9 cellular contexts compared by ENCODE assay signal in the genomic region with DNA sequence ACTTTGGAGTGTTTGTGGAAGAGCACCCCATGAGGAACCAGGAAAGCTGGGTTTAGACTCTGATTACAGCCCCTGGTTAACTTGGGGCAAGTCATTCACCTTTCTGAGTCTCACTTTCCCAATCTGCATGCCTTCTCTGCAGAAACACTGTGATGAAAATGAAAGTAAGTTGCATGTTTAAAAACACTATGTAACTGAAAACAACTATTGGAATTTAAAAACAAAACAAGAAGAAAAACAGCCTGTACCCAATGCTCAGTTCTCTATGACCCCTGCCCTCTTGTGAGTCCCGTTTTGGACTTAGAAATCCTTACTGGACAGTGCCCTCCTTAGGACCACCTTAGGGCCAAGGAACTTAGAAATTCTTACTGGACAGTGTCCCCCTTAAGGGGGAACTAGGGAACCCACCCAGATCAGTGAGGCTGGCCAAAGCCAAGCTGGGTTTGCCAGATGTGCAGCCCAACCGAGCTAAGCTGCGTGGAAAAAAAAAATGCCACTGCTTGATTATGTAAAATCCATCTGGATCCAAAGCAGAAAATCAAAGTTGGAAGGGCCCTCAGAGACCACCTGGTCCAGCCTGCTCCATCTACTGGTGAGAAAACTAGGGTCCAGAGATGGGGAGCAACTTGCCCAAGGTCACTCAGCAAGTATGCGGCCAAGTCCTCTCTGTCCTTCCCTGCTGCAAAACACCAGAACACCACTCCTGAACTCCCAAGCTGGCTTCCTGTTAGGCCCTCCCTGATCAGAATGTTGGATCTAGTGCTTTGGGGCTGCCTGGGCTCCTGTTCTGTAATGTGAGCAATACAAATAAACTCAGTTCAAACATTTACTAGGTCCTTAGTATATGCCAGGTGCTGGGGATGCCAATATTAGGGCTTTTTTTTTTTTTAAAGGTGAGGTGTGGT.
DNase-seq lines count a peak whose midpoint lies in the region; ATAC-seq, FAIRE-seq and TF ChIP-seq lines count a peak whose summit lies in the region.
"Had no signal": no experiment of that assay in that cellular context is flagged by ENCODE, and none has a peak within 500 bp of the region (broad histone marks: within the 10 kb centered on the region; RNA-seq: fewer than 3 reads in every experiment).

No MANE protein-coding gene starts in this region.

- H3K9ac ChIP-seq in KMS-11, result no peak overlapping the region

- H4K20me1 ChIP-seq in KMS-11 (ENCODE audit: insufficient read depth), result no peaks in the 10 kb centered on the region

- TF ChIP-seq CTCF in KMS-11 (conservative IDR thresholded peaks at IDR 0.05; ENCODE audit: low read depth, low read length), result no peak
- no peak for TF ChIP-seq CTCF in pancreas (IDR thresholded peaks at IDR 0.05)
- TF ChIP-seq CTCF in lower leg skin (IDR thresholded peaks at IDR 0.05), result no peak

- ATAC-seq in pancreas, result peak; percentile 70 to 87 (median 82)

- TF ChIP-seq POLR2A in lower leg skin (IDR thresholded peaks at IDR 0.05), result no peak

- FAIRE-seq in endometrium (lab: Jason Lieb, UNC) (peak; percentile 15), pancreas (lab: Jason Lieb, UNC) (peak; percentile 34)

- DNase-seq in DMS53 (lab: John Stamatoyannopoulos, UW) (peak; percentile 60), pancreas (peak in 4 of 6 donors; percentile 71 to 85 (median 78)), RPMI8226 (no peak), foreskin melanocyte (no peak), lower leg skin (ENCODE audit: low spot score in 2 of 2) (no peak), epidermal melanocyte (ENCODE audit: insufficient read length, low spot score) (no peak)
- DNase-seq: NCI-H446 treated with DMSO at 0.1 percent for 48 hours had no signal

- H3K4me1 ChIP-seq in KMS-11 (ENCODE audit: low read depth, poor library complexity, severe bottlenecking) (peaks cover 17% of the 10 kb centered on the region), pancreas (peaks cover 52 to 69% (median 61%) of the 10 kb centered on the region in 3 donors)

- H3K27me3 ChIP-seq in KMS-11 (ENCODE audit: insufficient read depth, low read depth) (no peaks in the 10 kb centered on the region), pancreas (no peaks in the 10 kb centered on the region)

- H3K27ac ChIP-seq in KMS-11 (0 out of 2 replicates have a peak overlapping the region, but pooled peaks have one; percentile 4), pancreas (peak overlapping the region; percentile 23 to 89 (median 64))

- no peak overlapping the region for H2AFZ ChIP-seq in KMS-11 (ENCODE audit: low read depth)

- no peaks in the 10 kb centered on the region for H3K36me3 ChIP-seq in KMS-11 (ENCODE audit: insufficient read depth)
- no peaks in the 10 kb centered on the region for H3K36me3 ChIP-seq in pancreas

- no peak overlapping the region for H3K4me3 ChIP-seq in KMS-11 (IDR thresholded peaks at IDR 0.05; ENCODE audit: insufficient read depth, low read depth, low read length)
- H3K4me3 ChIP-seq in pancreas, result no peak overlapping the region
- no peak overlapping the region for H3K4me3 ChIP-seq in lower leg skin (ENCODE audit: low read depth, poor library complexity, severe bottlenecking)

- intact Hi-C loops in pancreas (cut with DNase I), result no loop called here
- intact Hi-C loops in lower leg skin (cut with DNase I; ENCODE audit: low total_unique reads), result no loop called here

- peak overlapping the region; percentile 26; the same call in 1 of the 2 replicates for H3K4me2 ChIP-seq in KMS-11

- no peaks in the 10 kb centered on the region for H3K9me3 ChIP-seq in pancreas

- WGBS in pancreas, 2 donors, result 13 to 14% methylated on average over 4 of the region's 4 CpGs
- WGBS in lower leg skin, 2 donors, result 39 to 44% methylated on average over 4 of the region's 4 CpGs

- H3K79me2 ChIP-seq in KMS-11 (ENCODE audit: insufficient read depth, low read depth), result no peaks in the 10 kb centered on the region

Comparison
In these comparisons a context has a peak if more than half of its experiments do, and no peak if none do; other contexts are left out.
1. DNase-seq: peak in DMS53 (single experiment) and pancreas (4 of 6); none in RPMI8226 (single experiment), foreskin melanocyte (single experiment), lower leg skin (0 of 2) and epidermal melanocyte (single experiment).